In genomic region chr10:96720422-96721206, GRCh38 we compare ENCODE assay signal across 7 cellular contexts.
DNase-seq lines count a peak whose midpoint lies in the region; ATAC-seq lines count a peak whose summit lies in the region.

A gene with protein sequence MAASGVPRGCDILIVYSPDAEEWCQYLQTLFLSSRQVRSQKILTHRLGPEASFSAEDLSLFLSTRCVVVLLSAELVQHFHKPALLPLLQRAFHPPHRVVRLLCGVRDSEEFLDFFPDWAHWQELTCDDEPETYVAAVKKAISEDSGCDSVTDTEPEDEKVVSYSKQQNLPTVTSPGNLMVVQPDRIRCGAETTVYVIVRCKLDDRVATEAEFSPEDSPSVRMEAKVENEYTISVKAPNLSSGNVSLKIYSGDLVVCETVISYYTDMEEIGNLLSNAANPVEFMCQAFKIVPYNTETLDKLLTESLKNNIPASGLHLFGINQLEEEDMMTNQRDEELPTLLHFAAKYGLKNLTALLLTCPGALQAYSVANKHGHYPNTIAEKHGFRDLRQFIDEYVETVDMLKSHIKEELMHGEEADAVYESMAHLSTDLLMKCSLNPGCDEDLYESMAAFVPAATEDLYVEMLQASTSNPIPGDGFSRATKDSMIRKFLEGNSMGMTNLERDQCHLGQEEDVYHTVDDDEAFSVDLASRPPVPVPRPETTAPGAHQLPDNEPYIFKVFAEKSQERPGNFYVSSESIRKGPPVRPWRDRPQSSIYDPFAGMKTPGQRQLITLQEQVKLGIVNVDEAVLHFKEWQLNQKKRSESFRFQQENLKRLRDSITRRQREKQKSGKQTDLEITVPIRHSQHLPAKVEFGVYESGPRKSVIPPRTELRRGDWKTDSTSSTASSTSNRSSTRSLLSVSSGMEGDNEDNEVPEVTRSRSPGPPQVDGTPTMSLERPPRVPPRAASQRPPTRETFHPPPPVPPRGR (minus strand): TSS chr10:96720514. CDS start chr10:96720394, 120 bp downstream.

- no peaks in the 10 kb centered on the region for H3K27me3 ChIP-seq in mucosa of rectum (ENCODE audit: control insufficient read depth in 2 of 2, insufficient read depth in 2 of 2, low read length in 2 of 2)

- no peaks in the 10 kb centered on the region for H3K9me3 ChIP-seq in mucosa of rectum (ENCODE audit: control insufficient read depth in 2 of 2, low read length in 2 of 2)

- peak within 1 kb of the TSS; percentile 49 to 68 for H3K9ac ChIP-seq in mucosa of rectum (ENCODE audit: low read depth in 1 of 2, low read length in 2 of 2)

- peak within 1 kb of the TSS; percentile 47 to 70 for H3K27ac ChIP-seq in mucosa of rectum (ENCODE audit: low read depth in 2 of 2, low read length in 2 of 2)

- peaks cover 12 to 14% of the 10 kb centered on the region in 2 donors for H3K4me1 ChIP-seq in mucosa of rectum (ENCODE audit: control insufficient read depth in 2 of 2, insufficient read depth in 2 of 2, low read length in 2 of 2)

- H3K36me3 ChIP-seq in mucosa of rectum (ENCODE audit: control insufficient read depth in 2 of 2, insufficient read depth in 2 of 2, low read length in 2 of 2) = no peaks in the 10 kb centered on the region

- H3K4me3 ChIP-seq in mucosa of rectum (ENCODE audit: low read length in 2 of 2) = peak within 1 kb of the TSS; percentile 70 to 77

- ATAC-seq in GM18498 (IDR thresholded peaks at IDR 0.05; ENCODE audit: unreplicated experiment) = peak; percentile 70
- peak; percentile 54 for ATAC-seq in HG02870 (IDR thresholded peaks at IDR 0.05; ENCODE audit: unreplicated experiment)

- DNase-seq in NCI-H2081 (lab: John Stamatoyannopoulos, UW) = peak; percentile 68 to 81
- peak; percentile 27 to 35 for DNase-seq in activated CD4-positive, alpha-beta T cell treated with anti-CD3 and anti-CD28 coated beads for 4 hours
- peak; percentile 19 for DNase-seq in effector CD4-positive, alpha-beta T cell
- DNase-seq in stimulated activated CD8-positive, alpha-beta memory T cell treated with anti-CD3 and anti-CD28 coated beads, Interleukin-7, amount 100 ng/mL, for 48 hours (ENCODE audit: extremely low read depth in 1 of 2, low read depth in 1 of 2) = peak; percentile 10 to 20

Comparison
In these comparisons a context has a peak if more than half of its experiments do, and no peak if none do; other contexts are left out.
1. Peak in every context shown above with its lines: DNase-seq, ATAC-seq, H3K4me3 ChIP-seq and H3K27ac ChIP-seq.
2. DNase-seq: peak in every context shown above with its lines; median percentile 74 in NCI-H2081; 31 in activated CD4-positive, alpha-beta T cell treated with anti-CD3 and anti-CD28 coated beads for 4 hours; 19 in effector CD4-positive, alpha-beta T cell; 15 in stimulated activated CD8-positive, alpha-beta memory T cell treated with anti-CD3 and anti-CD28 coated beads, Interleukin-7, amount 100 ng/mL, for 48 hours.